In the genomic region with DNA sequence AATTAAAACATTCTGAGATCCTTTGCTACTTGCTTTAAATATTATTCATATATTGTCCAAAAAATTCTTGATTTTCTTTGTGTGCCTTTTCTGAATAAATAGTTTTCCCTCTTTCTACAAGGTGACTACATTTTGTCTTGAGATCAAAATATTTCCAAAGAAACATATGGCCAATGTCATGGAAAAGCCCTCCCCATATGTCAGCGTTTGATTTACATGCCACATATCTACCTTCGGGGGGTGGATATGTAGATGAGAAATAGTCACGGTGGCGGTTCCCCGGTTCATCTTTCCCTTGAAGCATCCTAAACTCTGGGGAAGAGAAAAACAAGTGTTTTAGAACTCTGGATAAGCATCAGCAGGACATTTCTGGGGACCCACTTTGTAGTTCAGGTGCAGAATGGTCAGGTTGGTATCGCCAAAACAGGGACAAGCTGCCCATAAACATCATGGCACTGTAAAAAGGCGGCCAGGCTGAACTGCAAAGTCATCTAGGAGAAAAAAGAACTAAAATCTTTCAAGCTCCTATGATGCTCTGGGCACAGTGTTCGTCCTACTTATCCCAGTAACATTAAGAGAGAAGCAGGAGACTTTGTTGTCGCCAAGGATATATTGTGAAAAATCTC, we compare ENCODE assay signal across 19 cellular contexts.
A peak's percentile ranks its signal among the peaks of the same experiment; 100 is the strongest.
DNase-seq lines count a peak whose midpoint lies in the region; ATAC-seq, FAIRE-seq and TF ChIP-seq lines count a peak whose summit lies in the region.
"Had no signal": no experiment of that assay in that cellular context is flagged by ENCODE, and none has a peak within 500 bp of the region (broad histone marks: within the 10 kb centered on the region; RNA-seq: fewer than 3 reads in every experiment).

No MANE protein-coding gene starts in this region.

- H3K4me3 ChIP-seq in K562, result no peak overlapping the region
- H3K4me3 ChIP-seq: A549; BLaER1 treated with 17β-estradiol and CSF1 and Interleukin-3, amounts not matched to agents 10 nM and 100 nM had no signal

- H3K4me2 ChIP-seq in K562 (ENCODE audit: insufficient read depth, low read length), result no peak overlapping the region; the same call in 1 of the 2 replicates
- H3K4me2 ChIP-seq: A549; BLaER1 treated with 17β-estradiol and CSF1 and Interleukin-3, amounts not matched to agents 10 nM and 100 nM had no signal

- BruUV-seq in K562 (replicated peaks; lab: Mats Ljungman, UMichigan), result no TSS peak

- CTCF ChIA-PET in K562 (lab: Yijun Ruan, JAX; ENCODE audit: low intra/inter-chr PET ratio), result no interaction called here

- no peaks in the 10 kb centered on the region for H3K27me3 ChIP-seq in K562 (ENCODE audit: control insufficient read depth in 2 of 2, insufficient read depth in 2 of 2, low read length in 2 of 2)
- H3K27me3 ChIP-seq: BLaER1 treated with 17β-estradiol and CSF1 and Interleukin-3, amounts not matched to agents 10 nM and 100 nM had no signal

- TF ChIP-seq EP300 in K562 (IDR thresholded peaks at IDR 0.05; ENCODE audit: low read length), result no peak

- H3K4me1 ChIP-seq in K562 (replicated peaks in 1 of 2; ENCODE audit: control insufficient read depth in 2 of 2, insufficient read depth in 2 of 2, low read length in 2 of 2), result peaks cover 16 to 40% of the 10 kb centered on the region in 2 experiments
- H3K4me1 ChIP-seq: A549; BLaER1 treated with 17β-estradiol and CSF1 and Interleukin-3, amounts not matched to agents 10 nM and 100 nM; Caco-2 had no signal

- in situ Hi-C loops in K562 (cut with MboI), result no loop called here

- FAIRE-seq in K562 (lab: Jason Lieb, UNC), result no peak
- FAIRE-seq: A549, D721Med, G401.6, GM12891 had no signal

- H3K9me1 ChIP-seq in K562 (ENCODE audit: control insufficient read depth, insufficient read depth, low read length), result no peaks in the 10 kb centered on the region

- H2AFZ ChIP-seq in K562 (ENCODE audit: low read depth, low read length), result peak overlapping the region; percentile 58; the same call in 1 of the 2 replicates

- H3K9me3 ChIP-seq in K562 (replicated peaks; ENCODE audit: control insufficient read depth, insufficient read depth, low read depth, low read length), result no peaks in the 10 kb centered on the region
- H3K9me3 ChIP-seq: A549; BLaER1 treated with 17β-estradiol and CSF1 and Interleukin-3, amounts not matched to agents 10 nM and 100 nM; Caco-2 had no signal

- 40% methylated on average over 9 of the region's 9 CpGs for WGBS in K562 (ENCODE audit: insufficient coverage, low coverage, missing lambda C conversion rate)

- no peak for TF ChIP-seq RAD21 in K562 (CRISPR knock-in tag; conservative IDR thresholded peaks at IDR 0.05 in 1 of 2, IDR thresholded peaks at IDR 0.05 in 1 of 2)

- no peaks in the 10 kb centered on the region for H3K79me2 ChIP-seq in K562 (ENCODE audit: control insufficient read depth, insufficient read depth, low read length)

- DNase-seq in NCI-H2171 treated with DMSO at 0.1 percent for 48 hours (lab: John Stamatoyannopoulos, UW), result peak; percentile 17
- DNase-seq in NCI-H2171 (lab: John Stamatoyannopoulos, UW), result no peak
- peak; percentile 54 for DNase-seq in DMS 273 (lab: John Stamatoyannopoulos, UW; ENCODE audit: unreplicated experiment)
- no peak for DNase-seq in K562 (ENCODE audit: extremely low read depth in 1 of 4, low spot score in 3 of 4)
- DNase-seq in GM19238 (ENCODE audit: insufficient read length, low spot score), result no peak
- DNase-seq: AML-193; Caco-2; Calu3; CD4-positive, alpha-beta T cell; CD8-positive, alpha-beta T cell; DMS79 treated with DMSO at 0.1 percent for 48 hours; GF-D8 had no signal

- POLR2A ChIA-PET in K562 (lab: Yijun Ruan, JAX), result interaction anchor here (0.6 to 0.9 kb wide), 4 partner anchors 9 to 59 kb away, joined by 3 read pairs; no protein-coding TSS in a partner anchor

- no peaks in the 10 kb centered on the region for H4K20me1 ChIP-seq in K562 (replicated peaks; ENCODE audit: control insufficient read depth, insufficient read depth, low read length)
- H4K20me1 ChIP-seq: BLaER1 treated with 17β-estradiol and CSF1 and Interleukin-3, amounts not matched to agents 10 nM and 100 nM had no signal

- H3K9ac ChIP-seq in K562 (ENCODE audit: insufficient read depth in 1 of 2, low read depth in 2 of 2, low read length in 2 of 2), result no peak overlapping the region
- H3K9ac ChIP-seq: BLaER1 treated with 17β-estradiol and CSF1 and Interleukin-3, amounts not matched to agents 10 nM and 100 nM had no signal

- no peak for ATAC-seq in K562
- ATAC-seq: A549; CD8-positive, alpha-beta T cell had no signal

- no peak for TF ChIP-seq POLR2A in K562 (conservative IDR thresholded peaks at IDR 0.05)

- intact Hi-C loops in K562 (cut with micrococcal nuclease), result no loop called here

- TF ChIP-seq CTCF in K562 (IDR thresholded peaks at IDR 0.05 in 2 of 3, conservative IDR thresholded peaks at IDR 0.05 in 1 of 3; ENCODE audit: insufficient read depth in 2 of 3, low read depth in 1 of 3, low read length in 3 of 3), result no peak

- no peaks in the 10 kb centered on the region for H3K36me3 ChIP-seq in K562 (ENCODE audit: control insufficient read depth, insufficient read depth, low read length)
- H3K36me3 ChIP-seq: BLaER1 treated with 17β-estradiol and CSF1 and Interleukin-3, amounts not matched to agents 10 nM and 100 nM had no signal

- no peak overlapping the region for H3K27ac ChIP-seq in K562 (ENCODE audit: extremely low read depth, low read depth, low read length)
- H3K27ac ChIP-seq: 22Rv1; A549; BLaER1 treated with 17β-estradiol and CSF1 and Interleukin-3, amounts not matched to agents 10 nM and 100 nM; C4-2B had no signal

TF ChIP-seq in K562, 482 proteins besides CTCF, POLR2A, EP300 and RAD21:
- TF ChIP-seq TBP (optimal IDR thresholded peaks at IDR 0.05; ENCODE audit: low read depth, low read length), result peak; percentile 73
- TF ChIP-seq, protein P1, sequence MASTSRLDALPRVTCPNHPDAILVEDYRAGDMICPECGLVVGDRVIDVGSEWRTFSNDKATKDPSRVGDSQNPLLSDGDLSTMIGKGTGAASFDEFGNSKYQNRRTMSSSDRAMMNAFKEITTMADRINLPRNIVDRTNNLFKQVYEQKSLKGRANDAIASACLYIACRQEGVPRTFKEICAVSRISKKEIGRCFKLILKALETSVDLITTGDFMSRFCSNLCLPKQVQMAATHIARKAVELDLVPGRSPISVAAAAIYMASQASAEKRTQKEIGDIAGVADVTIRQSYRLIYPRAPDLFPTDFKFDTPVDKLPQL (IDR thresholded peaks at IDR 0.05; ENCODE audit: extremely low read depth, insufficient read length), result peak; percentile 79
- TF ChIP-seq, protein P2, sequence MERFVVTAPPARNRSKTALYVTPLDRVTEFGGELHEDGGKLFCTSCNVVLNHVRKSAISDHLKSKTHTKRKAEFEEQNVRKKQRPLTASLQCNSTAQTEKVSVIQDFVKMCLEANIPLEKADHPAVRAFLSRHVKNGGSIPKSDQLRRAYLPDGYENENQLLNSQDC (CRISPR knock-in tag; IDR thresholded peaks at IDR 0.05), result no peak
- TF ChIP-seq, protein P3, sequence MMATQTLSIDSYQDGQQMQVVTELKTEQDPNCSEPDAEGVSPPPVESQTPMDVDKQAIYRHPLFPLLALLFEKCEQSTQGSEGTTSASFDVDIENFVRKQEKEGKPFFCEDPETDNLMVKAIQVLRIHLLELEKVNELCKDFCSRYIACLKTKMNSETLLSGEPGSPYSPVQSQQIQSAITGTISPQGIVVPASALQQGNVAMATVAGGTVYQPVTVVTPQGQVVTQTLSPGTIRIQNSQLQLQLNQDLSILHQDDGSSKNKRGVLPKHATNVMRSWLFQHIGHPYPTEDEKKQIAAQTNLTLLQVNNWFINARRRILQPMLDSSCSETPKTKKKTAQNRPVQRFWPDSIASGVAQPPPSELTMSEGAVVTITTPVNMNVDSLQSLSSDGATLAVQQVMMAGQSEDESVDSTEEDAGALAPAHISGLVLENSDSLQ (IDR thresholded peaks at IDR 0.05), result peak; percentile 66; the same call in 1 of the 2 replicates
- TF ChIP-seq GTF2E2 (tag; IDR thresholded peaks at IDR 0.05), result no peak
- TF ChIP-seq, protein P4, sequence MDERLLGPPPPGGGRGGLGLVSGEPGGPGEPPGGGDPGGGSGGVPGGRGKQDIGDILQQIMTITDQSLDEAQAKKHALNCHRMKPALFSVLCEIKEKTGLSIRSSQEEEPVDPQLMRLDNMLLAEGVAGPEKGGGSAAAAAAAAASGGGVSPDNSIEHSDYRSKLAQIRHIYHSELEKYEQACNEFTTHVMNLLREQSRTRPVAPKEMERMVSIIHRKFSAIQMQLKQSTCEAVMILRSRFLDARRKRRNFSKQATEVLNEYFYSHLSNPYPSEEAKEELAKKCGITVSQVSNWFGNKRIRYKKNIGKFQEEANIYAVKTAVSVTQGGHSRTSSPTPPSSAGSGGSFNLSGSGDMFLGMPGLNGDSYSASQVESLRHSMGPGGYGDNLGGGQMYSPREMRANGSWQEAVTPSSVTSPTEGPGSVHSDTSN (CRISPR knock-in tag; IDR thresholded peaks at IDR 0.05; ENCODE audit: low read depth), result no peak
- TF ChIP-seq, protein P4 (tag; conservative IDR thresholded peaks at IDR 0.05; ENCODE audit: low read depth), result peak; percentile 48; the same call in 1 of the 2 replicates
- TF ChIP-seq CBX8 (IDR thresholded peaks at IDR 0.05; ENCODE audit: borderline replicate concordance, extremely low read depth, low read depth, low read length, poor library complexity, severe bottlenecking), result no peak
- TF ChIP-seq MEIS2 (IDR thresholded peaks at IDR 0.05; ENCODE audit: partially characterized antibody), result peak; percentile 77
- TF ChIP-seq ZNF174 (CRISPR knock-in tag; IDR thresholded peaks at IDR 0.05), result no peak
- TF ChIP-seq CEBPG (CRISPR knock-in tag; IDR thresholded peaks at IDR 0.05), result no peak
- no peak for TF ChIP-seq CEBPG (tag; conservative IDR thresholded peaks at IDR 0.05 in 1 of 2, IDR thresholded peaks at IDR 0.05 in 1 of 2)

Comparison
In these comparisons a context has a peak if more than half of its experiments do, and no peak if none do; other contexts are left out.
1. DNase-seq: peak in NCI-H2171 treated with DMSO at 0.1 percent for 48 hours (single experiment) and DMS 273 (single experiment); none in NCI-H2171 (single experiment), K562 (0 of 4) and GM19238 (single experiment).